ENCODE assay signal across 8 cellular contexts in the genomic region with DNA sequence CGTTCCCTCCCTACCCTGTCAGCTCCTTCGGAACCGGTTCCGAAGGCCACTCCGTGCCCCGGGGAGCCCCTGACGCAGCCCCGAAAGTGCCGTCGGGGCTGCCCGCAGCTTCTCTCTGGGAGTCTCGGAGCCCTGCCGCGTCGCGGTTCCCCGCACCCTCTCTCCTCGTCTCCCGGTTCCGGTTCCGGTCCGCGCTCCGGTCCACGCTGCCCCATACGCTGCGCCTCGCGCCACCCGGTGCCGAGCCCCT. TPM values are rescaled to one million over a fixed set of nuclear protein-coding genes. Genes with fewer than 3 reads are reported as not detected.
A peak's percentile ranks its signal among the peaks of the same experiment; 100 is the strongest.
DNase-seq lines count a peak whose midpoint lies in the region; ATAC-seq and TF ChIP-seq lines count a peak whose summit lies in the region.

No MANE protein-coding gene starts in this region.

- TF ChIP-seq CTCF in GM12864 (IDR thresholded peaks at IDR 0.05; ENCODE audit: low read depth, low read length, missing control alignments) = no peak

- H3K27me3 Mint-ChIP-seq in activated T-helper 1 cell treated with anti-CD3 and anti-CD28 coated beads, Interleukin-12 subunit alpha, Interleukin-12 subunit beta, Interleukin-2, Interleukin-4 antibody, amounts not matched to agents 30 ng/mL and 10 ng/mL and 1 ng/mL, durations not matched to agents 14 hours and 24 hours and 36 hours (ENCODE audit: insufficient read depth) = no peaks in the 10 kb centered on the region

- intact Hi-C loops in activated T-helper 1 cell treated with anti-CD3 and anti-CD28 coated beads, Interleukin-12 subunit alpha, Interleukin-12 subunit beta, Interleukin-2, Interleukin-4 antibody, amounts not matched to agents 30 ng/mL and 10 ng/mL and 1 ng/mL, durations not matched to agents 14 hours and 24 hours and 36 hours (cut with micrococcal nuclease) = loop anchor here (1.0 kb wide), 6 partner anchors 64 to 254 kb away; partner anchors contain the start of genes C11orf98, CSKMT, HNRNPUL2 and TAF6L
- intact Hi-C loops in Right ventricle myocardium inferior (cut with DNase I) (no loop called here), posterior vena cava (cut with DNase I) (no loop called here)

- DNase-seq in GM12864 (ENCODE audit: low read depth) (no peak), HT-29 (ENCODE audit: low spot score) (peak; percentile 43), Right ventricle myocardium inferior (ENCODE audit: missing footprints) (peak; percentile 86), posterior vena cava (ENCODE audit: low spot score) (peak; percentile 90), GM19238 (ENCODE audit: insufficient read length, low spot score) (no peak)
- no peak for DNase-seq in activated T-helper 1 cell treated with anti-CD3 and anti-CD28 coated beads, Interleukin-12 subunit alpha, Interleukin-12 subunit beta, Interleukin-2, Interleukin-4 antibody, amounts not matched to agents 30 ng/mL and 10 ng/mL and 1 ng/mL, durations not matched to agents 14 hours and 24 hours and 36 hours (ENCODE audit: low spot score)
- no peak for DNase-seq in central memory CD4-positive, alpha-beta T cell

- peak overlapping the region; percentile 95 for H3K4me3 Mint-ChIP-seq in activated T-helper 1 cell treated with anti-CD3 and anti-CD28 coated beads, Interleukin-12 subunit alpha, Interleukin-12 subunit beta, Interleukin-2, Interleukin-4 antibody, amounts not matched to agents 30 ng/mL and 10 ng/mL and 1 ng/mL, durations not matched to agents 14 hours and 24 hours and 36 hours

- peak overlapping the region; percentile 95 for H3K4me3 ChIP-seq in GM12864 (ENCODE audit: low read depth, low read length)

- H3K27ac Mint-ChIP-seq in activated T-helper 1 cell treated with anti-CD3 and anti-CD28 coated beads, Interleukin-12 subunit alpha, Interleukin-12 subunit beta, Interleukin-2, Interleukin-4 antibody, amounts not matched to agents 30 ng/mL and 10 ng/mL and 1 ng/mL, durations not matched to agents 14 hours and 24 hours and 36 hours = peak overlapping the region; percentile 89

- H3K4me1 Mint-ChIP-seq in activated T-helper 1 cell treated with anti-CD3 and anti-CD28 coated beads, Interleukin-12 subunit alpha, Interleukin-12 subunit beta, Interleukin-2, Interleukin-4 antibody, amounts not matched to agents 30 ng/mL and 10 ng/mL and 1 ng/mL, durations not matched to agents 14 hours and 24 hours and 36 hours (ENCODE audit: low read depth) = peaks cover 57% of the 10 kb centered on the region

- H3K36me3 Mint-ChIP-seq in activated T-helper 1 cell treated with anti-CD3 and anti-CD28 coated beads, Interleukin-12 subunit alpha, Interleukin-12 subunit beta, Interleukin-2, Interleukin-4 antibody, amounts not matched to agents 30 ng/mL and 10 ng/mL and 1 ng/mL, durations not matched to agents 14 hours and 24 hours and 36 hours (ENCODE audit: low read depth) = peaks cover 65% of the 10 kb centered on the region

- ATAC-seq in Right ventricle myocardium inferior = peak; percentile 25
- ATAC-seq in HG02852 (IDR thresholded peaks at IDR 0.05; ENCODE audit: unreplicated experiment) = no peak

- no peaks in the 10 kb centered on the region for H3K9me3 Mint-ChIP-seq in activated T-helper 1 cell treated with anti-CD3 and anti-CD28 coated beads, Interleukin-12 subunit alpha, Interleukin-12 subunit beta, Interleukin-2, Interleukin-4 antibody, amounts not matched to agents 30 ng/mL and 10 ng/mL and 1 ng/mL, durations not matched to agents 14 hours and 24 hours and 36 hours

RNA-seq across cellular contexts. Expression of gene MTA2, which starts 0.6 kb away (rescaled TPM):
- 223 and 229 TPM in 2 replicates for total RNA-seq in HT-29 (2014; rRNA removed; shearing (Covaris generic))
- 224 and 230 TPM in 2 replicates for total RNA-seq in activated T-helper 1 cell treated with anti-CD3 and anti-CD28 coated beads, Interleukin-12 subunit alpha, Interleukin-12 subunit beta, Interleukin-2, Interleukin-4 antibody, amounts not matched to agents 30 ng/mL and 10 ng/mL and 1 ng/mL, durations not matched to agents 14 hours and 24 hours and 36 hours
- total RNA-seq in Right ventricle myocardium inferior (34.1 TPM), posterior vena cava (10 to 100 TPM; 56.5 to 67.2 TPM)

RNA-seq across cellular contexts. Expression of gene TUT1, which starts 9.7 kb away (rescaled TPM):
- total RNA-seq in HT-29 (2014; rRNA removed; shearing (Covaris generic)) = 19.3 and 25.1 TPM in 2 replicates
- total RNA-seq in activated T-helper 1 cell treated with anti-CD3 and anti-CD28 coated beads, Interleukin-12 subunit alpha, Interleukin-12 subunit beta, Interleukin-2, Interleukin-4 antibody, amounts not matched to agents 30 ng/mL and 10 ng/mL and 1 ng/mL, durations not matched to agents 14 hours and 24 hours and 36 hours = 38.7 and 40.7 TPM in 2 replicates
- total RNA-seq in Right ventricle myocardium inferior (13.7 TPM), posterior vena cava (10 to 100 TPM; 10.7 to 14.1 TPM)

RNA-seq across cellular contexts. Expression of gene EML3, which starts 11.5 kb away (rescaled TPM):
- 72.3 and 72.5 TPM in 2 replicates for total RNA-seq in HT-29 (2014; rRNA removed; shearing (Covaris generic))
- total RNA-seq in activated T-helper 1 cell treated with anti-CD3 and anti-CD28 coated beads, Interleukin-12 subunit alpha, Interleukin-12 subunit beta, Interleukin-2, Interleukin-4 antibody, amounts not matched to agents 30 ng/mL and 10 ng/mL and 1 ng/mL, durations not matched to agents 14 hours and 24 hours and 36 hours = 164 and 167 TPM in 2 replicates
- total RNA-seq in Right ventricle myocardium inferior (16.4 TPM), posterior vena cava (10 to 100 TPM; 58.7 to 63.8 TPM)

RNA-seq across cellular contexts. Expression of gene ROM1, which starts 12.0 kb away (rescaled TPM):
- total RNA-seq in HT-29 (2014; rRNA removed; shearing (Covaris generic)) = 10.9 and 13.6 TPM in 2 replicates
- 2.5 and 3.2 TPM in 2 replicates for total RNA-seq in activated T-helper 1 cell treated with anti-CD3 and anti-CD28 coated beads, Interleukin-12 subunit alpha, Interleukin-12 subunit beta, Interleukin-2, Interleukin-4 antibody, amounts not matched to agents 30 ng/mL and 10 ng/mL and 1 ng/mL, durations not matched to agents 14 hours and 24 hours and 36 hours
- 2.4 TPM for total RNA-seq in Right ventricle myocardium inferior
- 1 to 10 TPM; 7.1 to 9.7 TPM for total RNA-seq in posterior vena cava

RNA-seq across cellular contexts. Expression of gene B3GAT3, which starts 20.7 kb away (rescaled TPM):
- total RNA-seq in HT-29 (2014; rRNA removed; shearing (Covaris generic)) = 63.1 and 82.8 TPM in 2 replicates
- 93.8 and 94.3 TPM in 2 replicates for total RNA-seq in activated T-helper 1 cell treated with anti-CD3 and anti-CD28 coated beads, Interleukin-12 subunit alpha, Interleukin-12 subunit beta, Interleukin-2, Interleukin-4 antibody, amounts not matched to agents 30 ng/mL and 10 ng/mL and 1 ng/mL, durations not matched to agents 14 hours and 24 hours and 36 hours
- total RNA-seq in Right ventricle myocardium inferior (12.8 TPM), posterior vena cava (10 to 100 TPM; 23.7 to 26.6 TPM)

Comparison
In these comparisons a context has a peak if more than half of its experiments do, and no peak if none do; other contexts are left out.
1. DNase-seq: peak in HT-29 (single experiment), Right ventricle myocardium inferior (single experiment) and posterior vena cava (single experiment); none in GM12864 (single experiment), activated T-helper 1 cell treated with anti-CD3 and anti-CD28 coated beads, Interleukin-12 subunit alpha, Interleukin-12 subunit beta, Interleukin-2, Interleukin-4 antibody, amounts not matched to agents 30 ng/mL and 10 ng/mL and 1 ng/mL, durations not matched to agents 14 hours and 24 hours and 36 hours (single experiment), central memory CD4-positive, alpha-beta T cell (single experiment) and GM19238 (single experiment).